In genomic region chr19:14450876-14451275, GRCh38 we compare ENCODE assay signal across 15 cellular contexts. TPM values are rescaled to one million over a fixed set of nuclear protein-coding genes. Genes with fewer than 3 reads are reported as not detected.
DNase-seq lines count a peak whose midpoint lies in the region; ATAC-seq and TF ChIP-seq lines count a peak whose summit lies in the region.
"Had no signal": no experiment of that assay in that cellular context is flagged by ENCODE, and none has a peak within 500 bp of the region (broad histone marks: within the 10 kb centered on the region; RNA-seq: fewer than 3 reads in every experiment).

No MANE protein-coding gene starts in this region.

- H3K27me3 ChIP-seq in right cardiac atrium (ENCODE audit: control insufficient read depth, insufficient read depth) (no peaks in the 10 kb centered on the region), heart left ventricle (no peaks in the 10 kb centered on the region), Panc1 (ENCODE audit: control insufficient read depth, insufficient read depth, low read length) (no peaks in the 10 kb centered on the region)
- H3K27me3 ChIP-seq: BE2C had no signal

- in situ Hi-C loops in Panc1 (cut with HindIII; ENCODE audit: low pct_unique_long_range_greater_than_20kb, low sequenced_read_pairs), result no loop called here

- 96% methylated on average over 19 of the region's 19 CpGs for WGBS in right cardiac atrium
- 96 to 99% (median 97%) methylated on average over 19 of the region's 19 CpGs for WGBS in heart left ventricle, 4 donors

- no peaks in the 10 kb centered on the region for H3K4me1 Mint-ChIP-seq in endothelial cell (ENCODE audit: unreplicated experiment)

- no TSS peak for BruUV-seq in Panc1 (replicated peaks; lab: Mats Ljungman, UMichigan)

- H3K27ac ChIP-seq in right cardiac atrium (ENCODE audit: low read length), result no peak overlapping the region
- H3K27ac ChIP-seq in heart left ventricle, result no peak overlapping the region
- H3K27ac ChIP-seq in Panc1 (ENCODE audit: low read length), result no peak overlapping the region

- H3K27ac Mint-ChIP-seq in endothelial cell (ENCODE audit: unreplicated experiment), result no peak overlapping the region

- H3K4me1 ChIP-seq in right cardiac atrium (ENCODE audit: control insufficient read depth, insufficient read depth, low read length) (no peaks in the 10 kb centered on the region), heart left ventricle (no peaks in the 10 kb centered on the region), Panc1 (ENCODE audit: control insufficient read depth, insufficient read depth, low read length) (no peaks in the 10 kb centered on the region), mucosa of descending colon (ENCODE audit: low read depth) (no peaks in the 10 kb centered on the region)
- H3K4me1 ChIP-seq: BE2C, Caco-2 had no signal

- H3K4me3 Mint-ChIP-seq in endothelial cell (ENCODE audit: unreplicated experiment), result peak overlapping the region; percentile 37
- H3K4me3 Mint-ChIP-seq: CD4-positive, CD25-positive, alpha-beta regulatory T cell had no signal

- POLR2A ChIA-PET in Panc1 (lab: Charles Lee), result interaction anchor here (0.5 kb wide), 1 partner anchor 24 kb away, joined by 12 read pairs; no protein-coding TSS in a partner anchor

- ATAC-seq in right cardiac atrium (peak in 1 of 2 donors; percentile 11), heart left ventricle (no peak), Panc1 (peak; percentile 16; the same call in 1 of the 2 replicates), HG03025 (IDR thresholded peaks at IDR 0.05; ENCODE audit: low FRiP score, unreplicated experiment) (no peak), mucosa of descending colon (no peak)

- TF ChIP-seq POLR2A in heart left ventricle (IDR thresholded peaks at IDR 0.05), result no peak

- peaks cover 6% of the 10 kb centered on the region for H3K27me3 Mint-ChIP-seq in endothelial cell (ENCODE audit: unreplicated experiment)
- H3K27me3 Mint-ChIP-seq: CD4-positive, CD25-positive, alpha-beta regulatory T cell had no signal

- H3K9me3 Mint-ChIP-seq in endothelial cell (ENCODE audit: unreplicated experiment), result no peaks in the 10 kb centered on the region
- H3K9me3 Mint-ChIP-seq: CD4-positive, CD25-positive, alpha-beta regulatory T cell; H9 had no signal

- TF ChIP-seq CTCF in heart left ventricle (IDR thresholded peaks at IDR 0.05) (no peak), Panc1 (IDR thresholded peaks at IDR 0.05) (no peak), endothelial cell (IDR thresholded peaks at IDR 0.05; ENCODE audit: unreplicated experiment) (no peak), mucosa of descending colon (IDR thresholded peaks at IDR 0.05) (no peak)

- CTCF ChIA-PET in Panc1 (lab: Charles Lee), result no interaction called here

- H3K9me3 ChIP-seq in right cardiac atrium (ENCODE audit: control insufficient read depth, low read length) (no peaks in the 10 kb centered on the region), heart left ventricle (no peaks in the 10 kb centered on the region), Panc1 (ENCODE audit: control insufficient read depth, insufficient read depth, low read depth, low read length) (no peaks in the 10 kb centered on the region), mucosa of descending colon (no peaks in the 10 kb centered on the region)
- H3K9me3 ChIP-seq: BE2C, Caco-2 had no signal

- intact Hi-C loops in right cardiac atrium (cut with DNase I), result no loop called here
- intact Hi-C loops in heart left ventricle (cut with DNase I), result no loop called here
- intact Hi-C loops in Panc1 (cut with micrococcal nuclease; ENCODE audit: unreplicated experiment), result no loop called here
- intact Hi-C loops in mucosa of descending colon (cut with DNase I, micrococcal nuclease), result no loop called here

- peak in 2 of 3 donors; percentile 29 to 47 for DNase-seq in right cardiac atrium
- no peak for DNase-seq in heart left ventricle
- DNase-seq in Panc1 (ENCODE audit: low read depth, low spot score), result no peak
- DNase-seq in endothelial cell (ENCODE audit: low spot score), result no peak
- DNase-seq in mucosa of descending colon, result no peak
- DNase-seq: C1 segment of cervical spinal cord, DMS79, GF-D8, GOT3 had no signal

- H3K36me3 ChIP-seq in heart left ventricle, result peaks cover 5 to 100% (median 98%) of the 10 kb centered on the region in 9 donors
- H3K36me3 ChIP-seq in Panc1 (ENCODE audit: control insufficient read depth, insufficient read depth, low read length), result peaks cover 8% of the 10 kb centered on the region
- no peaks in the 10 kb centered on the region for H3K36me3 ChIP-seq in mucosa of descending colon (ENCODE audit: low read depth)

- no peak overlapping the region for H3K4me3 ChIP-seq in right cardiac atrium (ENCODE audit: low read length)
- no peak overlapping the region for H3K4me3 ChIP-seq in heart left ventricle
- no peak overlapping the region for H3K4me3 ChIP-seq in Panc1 (ENCODE audit: low read depth in 2 of 2, low read length in 2 of 2)
- H3K4me3 ChIP-seq in mucosa of descending colon, result no peak overlapping the region

- peaks cover 43% of the 10 kb centered on the region for H3K36me3 Mint-ChIP-seq in endothelial cell (ENCODE audit: low read depth, unreplicated experiment)

RNA-seq across cellular contexts. Expression of gene PKN1, which starts 17.8 kb away (rescaled TPM):
- total RNA-seq in right cardiac atrium (100 to 1,000 TPM; 122 to 138 (median 130) TPM), heart left ventricle (100 to 1,000 TPM; 119 to 206 (median 136) TPM), Panc1 (2021; ENCODE audit: unreplicated experiment) (205 TPM), endothelial cell (ENCODE audit: unreplicated experiment) (207 TPM), mucosa of descending colon (100 to 1,000 TPM in 1 of 3 donors, 10 to 100 TPM in 2; 30.1 to 117 (median 42.0) TPM)
- polyA plus RNA-seq in right cardiac atrium (79.3 TPM), heart left ventricle (100 to 1,000 TPM; 109 to 126 TPM)
- polyA plus RNA-seq in Panc1 (2012; ENCODE audit: insufficient read length), result 226 TPM

RNA-seq across cellular contexts. Expression of gene PTGER1, which starts 24.3 kb away (rescaled TPM):
- under 1 TPM in 1 of 4 donors, not detected in 3; 0.33 TPM for total RNA-seq in right cardiac atrium
- not detected for polyA plus RNA-seq in right cardiac atrium
- total RNA-seq in heart left ventricle, result under 1 TPM in 1 of 9 donors, not detected in 8; 0.35 TPM
- polyA plus RNA-seq in heart left ventricle, result under 1 TPM in 1 of 2 donors, not detected in 1; 0.15 TPM
- total RNA-seq in Panc1 (2021; ENCODE audit: unreplicated experiment), result 2.2 TPM
- polyA plus RNA-seq in Panc1 (2012; ENCODE audit: insufficient read length), result 3.2 TPM
- 0.31 TPM for total RNA-seq in endothelial cell (ENCODE audit: unreplicated experiment)
- total RNA-seq in mucosa of descending colon, result 1 to 10 TPM in 1 of 3 donors, under 1 TPM in 2; 0.41 to 1.2 (median 0.63) TPM
- total RNA-seq: CD4-positive, CD25-positive, alpha-beta regulatory T cell; HT-29 had no signal
- polyA plus RNA-seq: CD4-positive, CD25-positive, alpha-beta regulatory T cell had no signal

RNA-seq across cellular contexts. Expression of gene DDX39A, which starts 31.7 kb away (rescaled TPM):
- total RNA-seq in right cardiac atrium (10 to 100 TPM; 20.7 to 34.7 (median 30.2) TPM), heart left ventricle (10 to 100 TPM; 18.0 to 44.4 (median 30.2) TPM), Panc1 (2021; ENCODE audit: unreplicated experiment) (117 TPM), endothelial cell (ENCODE audit: unreplicated experiment) (81.1 TPM), mucosa of descending colon (10 to 100 TPM; 56.9 to 85.5 (median 66.5) TPM)
- polyA plus RNA-seq in right cardiac atrium (30.3 TPM), heart left ventricle (100 to 1,000 TPM in 1 of 2 donors, 10 to 100 TPM in 1; 42.4 to 109 TPM)
- polyA plus RNA-seq in Panc1 (2012; ENCODE audit: insufficient read length), result 96.9 TPM

RNA-seq across cellular contexts. Expression of gene GIPC1, which starts 45.1 kb away (rescaled TPM):
- total RNA-seq in right cardiac atrium (10 to 100 TPM; 47.0 to 57.3 (median 49.3) TPM), heart left ventricle (10 to 100 TPM; 44.9 to 82.7 (median 49.3) TPM), Panc1 (2021; ENCODE audit: unreplicated experiment) (160 TPM), endothelial cell (ENCODE audit: unreplicated experiment) (106 TPM), mucosa of descending colon (100 to 1,000 TPM; 199 to 374 (median 300) TPM)
- polyA plus RNA-seq in right cardiac atrium (52.6 TPM), heart left ventricle (10 to 100 TPM; 54.9 to 87.4 TPM)
- 339 TPM for polyA plus RNA-seq in Panc1 (2012; ENCODE audit: insufficient read length)

Comparison
In these comparisons a context has a peak if more than half of its experiments do, and no peak if none do; other contexts are left out.
1. DNase-seq: peak in right cardiac atrium (2 of 3); none in heart left ventricle (0 of 5), Panc1 (single experiment), endothelial cell (single experiment) and mucosa of descending colon (0 of 3).